ENCODE assay signal across 1 cellular context in the genomic region with DNA sequence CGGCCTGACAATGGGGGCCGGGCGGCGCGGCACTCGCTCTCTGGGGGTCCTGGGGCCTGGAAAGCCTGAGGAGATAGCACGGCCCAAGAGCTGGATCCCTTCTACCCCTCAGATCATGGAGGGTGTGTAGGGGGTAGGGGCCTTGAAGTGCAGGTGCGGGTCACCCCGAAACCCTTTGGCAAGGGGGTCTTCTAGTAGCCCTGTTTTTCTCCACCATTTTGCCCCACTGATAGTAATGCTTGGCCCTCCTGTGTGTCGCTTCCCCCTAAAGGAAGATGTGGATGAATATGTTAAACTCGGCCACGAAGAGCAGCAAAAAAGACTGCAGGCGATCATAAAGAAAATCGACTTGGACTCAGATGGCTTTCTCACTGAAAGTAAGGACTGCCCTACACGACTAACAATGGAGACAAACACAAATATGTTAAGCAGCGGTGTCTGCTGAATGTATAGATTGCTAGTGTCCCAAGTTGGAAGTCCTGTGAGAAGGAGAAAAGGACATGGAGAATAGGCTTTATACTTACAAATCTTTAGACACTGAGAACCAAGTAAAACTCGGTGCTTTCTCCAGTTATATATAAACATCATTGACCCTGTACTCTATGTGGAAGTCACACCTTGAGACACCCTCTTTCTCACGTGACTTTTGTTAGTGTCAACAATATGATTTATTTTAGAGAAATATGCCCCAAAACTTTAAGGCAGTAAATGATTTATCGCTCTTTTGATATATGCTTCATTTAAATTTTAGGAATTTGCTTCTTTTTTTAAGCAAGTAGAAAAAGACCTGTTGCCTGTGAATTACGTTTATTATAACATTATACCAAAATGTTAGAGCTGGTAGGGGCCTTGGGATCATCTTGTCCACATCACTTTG.
TF ChIP-seq lines count a peak whose summit lies in the region.

No MANE protein-coding gene starts in this region.

TF ChIP-seq in SK-N-SH, 30 proteins besides CTCF, POLR2A, EP300 and RAD21 (continued from another document):
- TF ChIP-seq, protein P1, sequence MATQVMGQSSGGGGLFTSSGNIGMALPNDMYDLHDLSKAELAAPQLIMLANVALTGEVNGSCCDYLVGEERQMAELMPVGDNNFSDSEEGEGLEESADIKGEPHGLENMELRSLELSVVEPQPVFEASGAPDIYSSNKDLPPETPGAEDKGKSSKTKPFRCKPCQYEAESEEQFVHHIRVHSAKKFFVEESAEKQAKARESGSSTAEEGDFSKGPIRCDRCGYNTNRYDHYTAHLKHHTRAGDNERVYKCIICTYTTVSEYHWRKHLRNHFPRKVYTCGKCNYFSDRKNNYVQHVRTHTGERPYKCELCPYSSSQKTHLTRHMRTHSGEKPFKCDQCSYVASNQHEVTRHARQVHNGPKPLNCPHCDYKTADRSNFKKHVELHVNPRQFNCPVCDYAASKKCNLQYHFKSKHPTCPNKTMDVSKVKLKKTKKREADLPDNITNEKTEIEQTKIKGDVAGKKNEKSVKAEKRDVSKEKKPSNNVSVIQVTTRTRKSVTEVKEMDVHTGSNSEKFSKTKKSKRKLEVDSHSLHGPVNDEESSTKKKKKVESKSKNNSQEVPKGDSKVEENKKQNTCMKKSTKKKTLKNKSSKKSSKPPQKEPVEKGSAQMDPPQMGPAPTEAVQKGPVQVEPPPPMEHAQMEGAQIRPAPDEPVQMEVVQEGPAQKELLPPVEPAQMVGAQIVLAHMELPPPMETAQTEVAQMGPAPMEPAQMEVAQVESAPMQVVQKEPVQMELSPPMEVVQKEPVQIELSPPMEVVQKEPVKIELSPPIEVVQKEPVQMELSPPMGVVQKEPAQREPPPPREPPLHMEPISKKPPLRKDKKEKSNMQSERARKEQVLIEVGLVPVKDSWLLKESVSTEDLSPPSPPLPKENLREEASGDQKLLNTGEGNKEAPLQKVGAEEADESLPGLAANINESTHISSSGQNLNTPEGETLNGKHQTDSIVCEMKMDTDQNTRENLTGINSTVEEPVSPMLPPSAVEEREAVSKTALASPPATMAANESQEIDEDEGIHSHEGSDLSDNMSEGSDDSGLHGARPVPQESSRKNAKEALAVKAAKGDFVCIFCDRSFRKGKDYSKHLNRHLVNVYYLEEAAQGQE (IDR thresholded peaks at IDR 0.05; ENCODE audit: low read depth, low read length) = no peak
- TF ChIP-seq TCF12 (IDR thresholded peaks at IDR 0.05) (no peak), FOSL2 (IDR thresholded peaks at IDR 0.05; ENCODE audit: borderline replicate concordance, low read depth) (no peak)
